In the genomic region with DNA sequence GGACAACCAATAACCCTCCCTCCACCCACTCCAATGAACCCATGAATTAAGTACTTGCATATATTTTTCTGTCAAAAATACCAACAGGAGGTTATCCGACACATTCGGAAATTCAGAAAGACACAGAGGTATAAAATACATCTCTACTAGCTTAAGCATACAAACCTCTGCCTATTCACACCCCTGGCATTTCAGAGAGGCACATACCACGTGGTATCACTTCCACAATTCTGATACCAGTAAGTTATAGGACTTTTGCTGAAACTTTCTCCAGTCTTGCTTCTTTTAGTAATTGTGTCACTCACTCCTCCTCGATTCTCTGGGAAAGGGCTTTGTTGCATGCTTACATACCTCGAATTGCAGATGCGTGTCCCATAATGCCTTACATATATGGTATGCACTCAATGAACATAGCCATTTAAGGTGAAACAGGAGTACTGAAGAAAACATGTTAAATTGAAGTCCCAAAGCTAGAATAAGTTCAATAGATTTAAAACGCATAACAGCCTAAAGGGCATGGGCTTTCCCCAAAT, we compare ENCODE assay signal across 22 cellular contexts. TPM values are rescaled to one million over a fixed set of nuclear protein-coding genes. Genes with fewer than 3 reads are reported as not detected.
A peak's percentile ranks its signal among the peaks of the same experiment; 100 is the strongest.
DNase-seq lines count a peak whose midpoint lies in the region; ATAC-seq and TF ChIP-seq lines count a peak whose summit lies in the region.
"Had no signal": no experiment of that assay in that cellular context is flagged by ENCODE, and none has a peak within 500 bp of the region (broad histone marks: within the 10 kb centered on the region; RNA-seq: fewer than 3 reads in every experiment).

No MANE protein-coding gene starts in this region.

- H4K20me1 ChIP-seq in H9 (ENCODE audit: control insufficient read depth, insufficient read depth, insufficient read length) (no peaks in the 10 kb centered on the region), neural progenitor cell (ENCODE audit: low read depth) (peaks cover 11% of the 10 kb centered on the region)

- H3K4me3 ChIP-seq in neural progenitor cell, result no peak overlapping the region
- H3K4me3 ChIP-seq: A549, BLaER1, GM12878, HAP-1, SJSA1 had no signal

- no peak overlapping the region for H3K4ac ChIP-seq in H9 (ENCODE audit: low read depth, low read length)

- peaks cover under 1% of the 10 kb centered on the region for H3K79me1 ChIP-seq in H9 (ENCODE audit: insufficient read depth, low read depth, low read length, poor library complexity, severe bottlenecking)

- no peak overlapping the region for H3K56ac ChIP-seq in H9 (ENCODE audit: insufficient read length, low read depth, low read length)

- no peak overlapping the region for H2AFZ ChIP-seq in H9 (ENCODE audit: low read length)
- H2AFZ ChIP-seq in neural progenitor cell (replicated peaks), result no peak overlapping the region

- no peak overlapping the region for H2AK5ac ChIP-seq in H9 (ENCODE audit: insufficient read length, low read length)

- no CpG with 5 or more reads among the region's 7 CpGs for WGBS in H9 (ENCODE audit: extremely low coverage, insufficient read length, low lambda C conversion rate)

- H3K27ac ChIP-seq in H9 (ENCODE audit: insufficient read length, low read depth, low read length) (no peak overlapping the region), neural progenitor cell (no peak overlapping the region)
- H3K27ac ChIP-seq: BLaER1, HL-60, SJSA1 had no signal

- H2BK120ac ChIP-seq in H9 (ENCODE audit: low read depth, low read length, poor library complexity, severe bottlenecking), result no peak overlapping the region

- CTCF ChIA-PET in WTC11 (lab: Charles Lee), result no interaction called here

- H4K91ac ChIP-seq in H9 (ENCODE audit: insufficient read length, low read depth, low read length), result no peak overlapping the region

- H3K23ac ChIP-seq in H9 (ENCODE audit: insufficient read length, low read depth, low read length), result no peak overlapping the region

- H3K4me2 ChIP-seq in H9 (ENCODE audit: insufficient read depth, insufficient read length, low read length) (no peak overlapping the region), neural progenitor cell (no peak overlapping the region)
- H3K4me2 ChIP-seq: A549, BLaER1 had no signal

- peak; percentile 19 for DNase-seq in CD1c-positive myeloid dendritic cell (ENCODE audit: extremely low spot score)
- DNase-seq in H9, result no peak
- no peak for DNase-seq in WTC11 (ENCODE audit: low spot score)
- DNase-seq in neural progenitor cell (ENCODE audit: low spot score), result no peak
- no peak for DNase-seq in GDM1 (lab: John Stamatoyannopoulos, UW)
- DNase-seq in activated CD4-positive, alpha-beta T cell treated with anti-CD3 and anti-CD28 coated beads, Interleukin-2, amount 50 U/mL, for 1 hour, result no peak
- DNase-seq in progenitor cell of endocrine pancreas (ENCODE audit: low spot score, unreplicated experiment), result no peak
- DNase-seq: Calu3; CD8-positive, alpha-beta T cell; Karpas-422; NCI-H1105; NCI-H187; NCI-H2107; NCI-H524 treated with DMSO at 0.1 percent for 48 hours had no signal

- H3K4me1 ChIP-seq in H9 (ENCODE audit: insufficient read depth, low read length), result peaks cover 3% of the 10 kb centered on the region; the same call in 1 of the 2 replicates
- H3K4me1 ChIP-seq in neural progenitor cell, result peaks cover 47% of the 10 kb centered on the region
- H3K4me1 ChIP-seq: HAP-1 had no signal

- H3K9me3 Mint-ChIP-seq in H9, result no peaks in the 10 kb centered on the region
- no peaks in the 10 kb centered on the region for H3K9me3 Mint-ChIP-seq in WTC11
- H3K9me3 Mint-ChIP-seq in neural progenitor cell, result no peaks in the 10 kb centered on the region
- no peaks in the 10 kb centered on the region for H3K9me3 Mint-ChIP-seq in progenitor cell of endocrine pancreas (ENCODE audit: low read depth)
- H3K9me3 Mint-ChIP-seq: CD8-positive, alpha-beta T cell; IgD-negative memory B cell had no signal

- POLR2A ChIA-PET in WTC11 (lab: Charles Lee), result no interaction called here

- no peak overlapping the region for H3K9ac ChIP-seq in H9 (ENCODE audit: extremely low read depth, insufficient read length, low read length)
- H3K9ac ChIP-seq in neural progenitor cell, result no peak overlapping the region
- H3K9ac ChIP-seq: BLaER1 had no signal

- no peak overlapping the region for H2BK15ac ChIP-seq in H9 (ENCODE audit: low read depth, low read length)

- H3K4me1 Mint-ChIP-seq in H9, result peaks cover 32 to 39% of the 10 kb centered on the region in 2 experiments
- H3K4me1 Mint-ChIP-seq in WTC11, result peaks cover 55% of the 10 kb centered on the region
- peaks cover 82% of the 10 kb centered on the region for H3K4me1 Mint-ChIP-seq in neural progenitor cell
- H3K4me1 Mint-ChIP-seq in progenitor cell of endocrine pancreas (ENCODE audit: low read depth), result peaks cover 33% of the 10 kb centered on the region

- H3T11ph ChIP-seq in H9 (ENCODE audit: low read length), result no peak overlapping the region

- no peak overlapping the region for H2BK20ac ChIP-seq in H9 (ENCODE audit: low read depth, low read length, poor library complexity, severe bottlenecking)

- no peaks in the 10 kb centered on the region for H3K36me3 ChIP-seq in neural progenitor cell
- H3K36me3 ChIP-seq: HAP-1 had no signal

- no peak overlapping the region for H2BK12ac ChIP-seq in H9 (ENCODE audit: insufficient read length, low read depth, low read length)

- peaks cover 11 to 43% (median 27%) of the 10 kb centered on the region in 3 experiments for H3K36me3 Mint-ChIP-seq in H9 (ENCODE audit: insufficient read depth in 1 of 3, low read depth in 3 of 3)
- H3K36me3 Mint-ChIP-seq in WTC11, result peaks cover 28% of the 10 kb centered on the region
- peaks cover 21% of the 10 kb centered on the region for H3K36me3 Mint-ChIP-seq in neural progenitor cell
- peaks cover 15% of the 10 kb centered on the region for H3K36me3 Mint-ChIP-seq in progenitor cell of endocrine pancreas (ENCODE audit: insufficient read depth)
- H3K36me3 Mint-ChIP-seq: CD8-positive, alpha-beta T cell had no signal

- H3K27me3 Mint-ChIP-seq in H9 (ENCODE audit: low read depth) (no peaks in the 10 kb centered on the region), WTC11 (ENCODE audit: low read depth) (no peaks in the 10 kb centered on the region), neural progenitor cell (ENCODE audit: insufficient read depth, low read depth) (peaks cover 2% of the 10 kb centered on the region), progenitor cell of endocrine pancreas (no peaks in the 10 kb centered on the region)
- H3K27me3 Mint-ChIP-seq: IgD-negative memory B cell had no signal

- H3K27me3 ChIP-seq in H9 (ENCODE audit: insufficient read depth, low read length), result no peaks in the 10 kb centered on the region
- H3K27me3 ChIP-seq in neural progenitor cell, result no peaks in the 10 kb centered on the region
- H3K27me3 ChIP-seq: BLaER1, SJSA1 had no signal

- no peaks in the 10 kb centered on the region for H3K9me3 ChIP-seq in H9 (ENCODE audit: control insufficient read depth, low read depth, low read length)
- no peaks in the 10 kb centered on the region for H3K9me3 ChIP-seq in neural progenitor cell (ENCODE audit: low read depth)
- H3K9me3 ChIP-seq: A549, BLaER1, HAP-1, SJSA1 had no signal

- no peak overlapping the region for H4K5ac ChIP-seq in H9 (ENCODE audit: insufficient read length, low read depth, low read length)

- H3K79me2 ChIP-seq in H9 (ENCODE audit: insufficient read depth, low read length) (no peaks in the 10 kb centered on the region; the same call in 1 of the 2 replicates), neural progenitor cell (ENCODE audit: low read depth) (peaks cover 24% of the 10 kb centered on the region)

- no peaks in the 10 kb centered on the region for H3K23me2 ChIP-seq in H9 (ENCODE audit: insufficient read length, low read depth, low read length, poor library complexity, severe bottlenecking)

- H3K14ac ChIP-seq in H9 (ENCODE audit: insufficient read depth, low read length), result no peak overlapping the region

- no peak for TF ChIP-seq CTCF in H9 (conservative IDR thresholded peaks at IDR 0.05)
- no peak for TF ChIP-seq CTCF in WTC11 (IDR thresholded peaks at IDR 0.05)
- no peak for TF ChIP-seq CTCF in neural progenitor cell (IDR thresholded peaks at IDR 0.05)
- TF ChIP-seq CTCF in progenitor cell of endocrine pancreas (IDR thresholded peaks at IDR 0.05; ENCODE audit: unreplicated experiment), result no peak

- no peak overlapping the region for H3K18ac ChIP-seq in H9 (ENCODE audit: insufficient read length, low read depth, low read length)

- peaks cover 14% of the 10 kb centered on the region for H3F3A ChIP-seq in neural progenitor cell (ENCODE audit: low read depth)

- H3K4me3 Mint-ChIP-seq in H9 (no peak overlapping the region), WTC11 (no peak overlapping the region), neural progenitor cell (no peak overlapping the region), progenitor cell of endocrine pancreas (ENCODE audit: low read depth) (no peak overlapping the region)
- H3K4me3 Mint-ChIP-seq: CD8-positive, alpha-beta T cell; IgD-negative memory B cell had no signal

- peak overlapping the region in 2 of 3 experiments; percentile 0 to 71; a peak in 1 of 7 replicates for H3K27ac Mint-ChIP-seq in H9
- H3K27ac Mint-ChIP-seq in WTC11, result peak overlapping the region; percentile 7; the same call in 1 of the 2 replicates
- H3K27ac Mint-ChIP-seq in neural progenitor cell, result peak overlapping the region; percentile 26
- H3K27ac Mint-ChIP-seq in progenitor cell of endocrine pancreas, result no peak overlapping the region
- H3K27ac Mint-ChIP-seq: CD8-positive, alpha-beta T cell had no signal

- H2BK5ac ChIP-seq in H9 (ENCODE audit: insufficient read length, low read length), result no peak overlapping the region

- ATAC-seq in WTC11, result no peak
- ATAC-seq: A549; CD8-positive, alpha-beta T cell; GM12878; Panc1 had no signal

- no peak overlapping the region for H4K8ac ChIP-seq in H9 (replicated peaks; ENCODE audit: insufficient read length, low read depth, low read length)

TF ChIP-seq in WTC11, 78 proteins besides CTCF, POLR2A, EP300 and RAD21 (continues in another document):
- TF ChIP-seq ZNF423 (CRISPR knock-in tag; IDR thresholded peaks at IDR 0.05) (no peak), FOXK1 (CRISPR knock-in tag; IDR thresholded peaks at IDR 0.05) (no peak), ZNF671 (CRISPR knock-in tag; IDR thresholded peaks at IDR 0.05) (no peak), OVOL2 (CRISPR knock-in tag; IDR thresholded peaks at IDR 0.05; ENCODE audit: borderline replicate concordance) (no peak)
- TF ChIP-seq, protein P1, sequence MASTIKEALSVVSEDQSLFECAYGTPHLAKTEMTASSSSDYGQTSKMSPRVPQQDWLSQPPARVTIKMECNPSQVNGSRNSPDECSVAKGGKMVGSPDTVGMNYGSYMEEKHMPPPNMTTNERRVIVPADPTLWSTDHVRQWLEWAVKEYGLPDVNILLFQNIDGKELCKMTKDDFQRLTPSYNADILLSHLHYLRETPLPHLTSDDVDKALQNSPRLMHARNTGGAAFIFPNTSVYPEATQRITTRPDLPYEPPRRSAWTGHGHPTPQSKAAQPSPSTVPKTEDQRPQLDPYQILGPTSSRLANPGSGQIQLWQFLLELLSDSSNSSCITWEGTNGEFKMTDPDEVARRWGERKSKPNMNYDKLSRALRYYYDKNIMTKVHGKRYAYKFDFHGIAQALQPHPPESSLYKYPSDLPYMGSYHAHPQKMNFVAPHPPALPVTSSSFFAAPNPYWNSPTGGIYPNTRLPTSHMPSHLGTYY (CRISPR knock-in tag; IDR thresholded peaks at IDR 0.05), result no peak

RNA-seq across cellular contexts. Expression of a gene that starts 58.1 kb away (rescaled TPM):
- 75.1 and 79.3 TPM in 2 replicates for total RNA-seq in H9 (2021)
- 93.2 to 97.7 TPM (median 93.9 TPM) in 3 replicates for total RNA-seq in WTC11 (2021)
- total RNA-seq in neural progenitor cell (ENCODE audit: low replicate concordance), result 51.9 and 54.7 TPM in 2 replicates
- 68.7 and 69.4 TPM in 2 replicates for total RNA-seq in progenitor cell of endocrine pancreas
